25 cellular contexts compared by ENCODE assay signal in genomic region chr4:40858946-40859345, GRCh38.
"Had no signal": no experiment of that assay in that cellular context is flagged by ENCODE, and none has a peak within 500 bp of the region (broad histone marks: within the 10 kb centered on the region; RNA-seq: fewer than 3 reads in every experiment).

No MANE protein-coding gene starts in this region.

- H3K9me3 Mint-ChIP-seq: activated naive CD8-positive, alpha-beta T cell treated with anti-CD3 and anti-CD28 coated beads for 36 hours; activated T-cell treated with anti-CD3 and anti-CD28 coated beads, Interleukin-2, amount 50 U/mL, for 4 hours; activated T-helper 2 cell treated with anti-CD3 and anti-CD28 coated beads, Interferon-gamma antibody, Interleukin-2, Interleukin-4, amounts not matched to agents 10 μg/mL and 5 μg/mL and 100 μg/mL, durations not matched to agents 14 hours and 24 hours and 36 hours; effector memory CD8-positive, alpha-beta T cell; immature natural killer cell; mesothelial cell of epicardium; naive thymus-derived CD8-positive, alpha-beta T cell; WTC11 had no signal

- H3K4me2 ChIP-seq: hepatocyte had no signal

- H3K36me3 Mint-ChIP-seq: activated naive CD8-positive, alpha-beta T cell treated with anti-CD3 and anti-CD28 coated beads for 36 hours; immature natural killer cell had no signal

- H3K9me3 ChIP-seq: breast epithelium, colonic mucosa, esophagus muscularis mucosa, left lung, prostate gland, upper lobe of left lung had no signal

- H3K27me3 ChIP-seq: breast epithelium, colonic mucosa, dorsolateral prefrontal cortex, esophagus muscularis mucosa, hepatocyte, upper lobe of left lung had no signal

- H3K36me3 ChIP-seq: breast epithelium, colonic mucosa, left lung, prostate gland had no signal

- H3K27ac Mint-ChIP-seq: activated CD4-positive, alpha-beta T cell treated with anti-CD3 and anti-CD28 coated beads for 36 hours; activated naive CD8-positive, alpha-beta T cell treated with anti-CD3 and anti-CD28 coated beads for 36 hours; activated T-helper 2 cell treated with anti-CD3 and anti-CD28 coated beads, Interferon-gamma antibody, Interleukin-2, Interleukin-4, amounts not matched to agents 10 μg/mL and 5 μg/mL and 100 μg/mL, durations not matched to agents 14 hours and 24 hours and 36 hours; effector memory CD8-positive, alpha-beta T cell; immature natural killer cell; mesothelial cell of epicardium; WTC11 had no signal

- H3K4me1 ChIP-seq: breast epithelium, prostate gland had no signal

- ATAC-seq: activated CD4-positive, alpha-beta T cell treated with anti-CD3 and anti-CD28 coated beads for 36 hours; activated T-cell treated with anti-CD3 and anti-CD28 coated beads, Interleukin-2, amount 50 U/mL, for 4 hours; effector memory CD8-positive, alpha-beta T cell; left lung; naive thymus-derived CD8-positive, alpha-beta T cell; stimulated activated naive CD8-positive, alpha-beta T cell treated with anti-CD3 and anti-CD28 coated beads, Interleukin-15, Interleukin-2, amounts not matched to agents 100 U/mL and 50 U/mL, for 24 hours; WTC11 had no signal

- H3K27ac ChIP-seq: breast epithelium, colonic mucosa, esophagus muscularis mucosa, hepatocyte, left lung, prostate gland, upper lobe of left lung had no signal

- H3K4me3 ChIP-seq: breast epithelium, colonic mucosa, dorsolateral prefrontal cortex, esophagus muscularis mucosa, hepatocyte, left lung, lung, prostate gland, upper lobe of left lung had no signal

- H3K4me3 Mint-ChIP-seq: activated CD4-positive, alpha-beta T cell treated with anti-CD3 and anti-CD28 coated beads for 36 hours; activated naive CD8-positive, alpha-beta T cell treated with anti-CD3 and anti-CD28 coated beads for 36 hours; activated T-cell treated with anti-CD3 and anti-CD28 coated beads, Interleukin-2, amount 50 U/mL, for 4 hours; effector memory CD8-positive, alpha-beta T cell; immature natural killer cell; mesothelial cell of epicardium; naive thymus-derived CD8-positive, alpha-beta T cell; WTC11 had no signal

- DNase-seq: activated CD4-positive, alpha-beta T cell treated with anti-CD3 and anti-CD28 coated beads for 36 hours; activated CD4-positive, alpha-beta T cell treated with anti-CD3 and anti-CD28 coated beads, Interleukin-2, amount 50 U/mL, for 48 hours; activated CD8-positive, alpha-beta memory T cell treated with anti-CD3 and anti-CD28 coated beads, Interleukin-2, amount 50 U/mL, for 48 hours; activated naive CD4-positive, alpha-beta T cell treated with Interleukin-2 at 50 U/mL for 16 hours; activated naive CD8-positive, alpha-beta T cell treated with anti-CD3 and anti-CD28 coated beads for 36 hours; activated T-cell treated with anti-CD3 and anti-CD28 coated beads, Interleukin-2, amount 50 U/mL, for 4 hours; colonic mucosa; dorsolateral prefrontal cortex; effector memory CD8-positive, alpha-beta T cell; glutamatergic neuron; immature natural killer cell; left lung; naive thymus-derived CD8-positive, alpha-beta T cell; stimulated activated CD4-positive, alpha-beta T cell treated with anti-CD3 and anti-CD28 coated beads, Interleukin-4, amount 100 ng/mL, for 4 hours; stimulated activated naive CD8-positive, alpha-beta T cell treated with anti-CD3 and anti-CD28 coated beads, Interleukin-15, Interleukin-2, amounts not matched to agents 100 U/mL and 50 U/mL, for 24 hours; T1000; upper lobe of left lung had no signal
